ENCODE assay signal across 10 cellular contexts in the genomic region with DNA sequence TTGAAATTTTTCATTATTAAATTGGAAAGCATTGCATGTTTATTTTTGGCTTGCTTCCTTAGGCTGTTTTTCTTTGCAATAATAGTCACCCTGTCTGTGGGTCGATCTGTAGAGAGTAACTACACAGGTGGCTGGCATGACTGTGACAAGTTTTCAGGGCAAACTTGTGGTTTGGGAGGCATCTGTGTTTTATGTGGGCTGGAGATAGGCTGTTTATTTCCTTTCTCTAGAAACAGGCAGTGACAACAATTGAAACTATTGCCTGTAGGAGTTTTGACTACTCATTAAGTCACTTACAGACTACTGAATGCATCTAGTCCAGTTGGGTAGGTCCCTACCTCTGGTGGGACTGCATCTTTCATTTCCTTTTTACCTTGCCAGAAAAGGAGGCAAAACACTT.
DNase-seq lines count a peak whose midpoint lies in the region; ATAC-seq and TF ChIP-seq lines count a peak whose summit lies in the region.
"Had no signal": no experiment of that assay in that cellular context is flagged by ENCODE, and none has a peak within 500 bp of the region (broad histone marks: within the 10 kb centered on the region; RNA-seq: fewer than 3 reads in every experiment).

No MANE protein-coding gene starts in this region.

- DNase-seq in activated T-helper 9 cell treated with anti-CD3 and anti-CD28 coated beads, Interleukin-2, amount 50 U/mL, for 16 hours (ENCODE audit: low read depth): peak; percentile 21
- DNase-seq in stimulated activated CD8-positive, alpha-beta memory T cell treated with anti-CD3 and anti-CD28 coated beads, Interleukin-15, amount 100 ng/mL, for 48 hours (ENCODE audit: low read depth in 2 of 2): peak; percentile 25 to 46
- no peak for DNase-seq in GM19238 (ENCODE audit: insufficient read length, low spot score)
- no peak for DNase-seq in posterior vena cava (ENCODE audit: low spot score)
- DNase-seq in GM10266 (ENCODE audit: extremely low spot score): no peak
- DNase-seq in dedifferentiated amniotic fluid mesenchymal stem cell (ENCODE audit: extremely low spot score): no peak
- DNase-seq: left ventricle myocardium inferior, NCI-H446 had no signal

- ATAC-seq in GM19023 (IDR thresholded peaks at IDR 0.05; ENCODE audit: unreplicated experiment) (peak; percentile 76), HG03439 (IDR thresholded peaks at IDR 0.05; ENCODE audit: unreplicated experiment) (peak; percentile 71)

- TF ChIP-seq CTCF in GM10266 (IDR thresholded peaks at IDR 0.05; ENCODE audit: control insufficient read depth, insufficient read depth, low read depth, missing control alignments): no peak

- intact Hi-C loops in posterior vena cava (cut with DNase I): no loop called here

Comparison
In these comparisons a context has a peak if more than half of its experiments do, and no peak if none do; other contexts are left out.
1. DNase-seq: peak in activated T-helper 9 cell treated with anti-CD3 and anti-CD28 coated beads, Interleukin-2, amount 50 U/mL, for 16 hours (single experiment) and stimulated activated CD8-positive, alpha-beta memory T cell treated with anti-CD3 and anti-CD28 coated beads, Interleukin-15, amount 100 ng/mL, for 48 hours (2 of 2); none in GM19238 (single experiment), posterior vena cava (single experiment), GM10266 (single experiment) and dedifferentiated amniotic fluid mesenchymal stem cell (single experiment).